Comparison of ENCODE assay signal across 13 cellular contexts in genomic region chr3:49198611-49199230, GRCh38. TPM values are rescaled to one million over a fixed set of nuclear protein-coding genes. Genes with fewer than 3 reads are reported as not detected.
A peak's percentile ranks its signal among the peaks of the same experiment; 100 is the strongest.
DNase-seq lines count a peak whose midpoint lies in the region; ATAC-seq, FAIRE-seq and TF ChIP-seq lines count a peak whose summit lies in the region.
"Had no signal": no experiment of that assay in that cellular context is flagged by ENCODE, and none has a peak within 500 bp of the region (broad histone marks: within the 10 kb centered on the region; RNA-seq: fewer than 3 reads in every experiment).

No MANE protein-coding gene starts in this region.

- TF ChIP-seq POLR2A in HepG2 (IDR thresholded peaks at IDR 0.05; ENCODE audit: insufficient read depth in 1 of 2, low read depth in 2 of 2, low read length in 2 of 2) (no peak), right lobe of liver (IDR thresholded peaks at IDR 0.05) (no peak)

- no peak overlapping the region for H3K4me3 Mint-ChIP-seq in progenitor cell of endocrine pancreas (ENCODE audit: low read depth)
- H3K4me3 Mint-ChIP-seq in activated CD4-positive, alpha-beta memory T cell treated with anti-CD3 and anti-CD28 coated beads for 36 hours: no peak overlapping the region
- H3K4me3 Mint-ChIP-seq: activated naive CD8-positive, alpha-beta T cell had no signal

- no peaks in the 10 kb centered on the region; a peak in 1 of 5 replicates for H3K27me3 ChIP-seq in HepG2 (ENCODE audit: control insufficient read depth in 1 of 2, insufficient read depth in 2 of 2, low read length in 2 of 2)
- H3K27me3 ChIP-seq in right lobe of liver: no peaks in the 10 kb centered on the region

- no peak for DNase-seq in HepG2 (ENCODE audit: low spot score)
- DNase-seq in right lobe of liver: no peak
- DNase-seq in fibroblast of pulmonary artery (ENCODE audit: low read depth): no peak
- no peak for DNase-seq in retinal pigment epithelial cell (ENCODE audit: low read depth)
- DNase-seq in activated CD4-positive, CD25-positive, alpha-beta regulatory T cell treated with anti-CD3 and anti-CD28 coated beads, Interleukin-2, amount 50 U/mL, for 72 hours: no peak
- no peak for DNase-seq in progenitor cell of endocrine pancreas (ENCODE audit: low spot score, unreplicated experiment)
- DNase-seq in activated CD4-positive, alpha-beta memory T cell treated with anti-CD3 and anti-CD28 coated beads for 36 hours: no peak
- no peak for DNase-seq in superior temporal gyrus (ENCODE audit: extremely low spot score)
- DNase-seq: activated CD8-positive, alpha-beta memory T cell treated with anti-CD3 and anti-CD28 coated beads, Interleukin-2, amount 50 U/mL, for 4 hours; foreskin keratinocyte had no signal

- TF ChIP-seq RAD21 in HepG2 (CRISPR knock-in tag; IDR thresholded peaks at IDR 0.05): no peak

- H3K9me3 ChIP-seq in HepG2 (ENCODE audit: low read length) (no peaks in the 10 kb centered on the region), right lobe of liver (no peaks in the 10 kb centered on the region)

- no TSS peak for BruUV-seq in HepG2 (replicated peaks; lab: Mats Ljungman, UMichigan)

- H3K4me1 Mint-ChIP-seq in progenitor cell of endocrine pancreas (ENCODE audit: low read depth): no peaks in the 10 kb centered on the region
- no peaks in the 10 kb centered on the region for H3K4me1 Mint-ChIP-seq in activated CD4-positive, alpha-beta memory T cell treated with anti-CD3 and anti-CD28 coated beads for 36 hours (ENCODE audit: low read depth)

- POLR2A ChIA-PET in HepG2 (lab: Yijun Ruan, JAX): no interaction called here
- POLR2A ChIA-PET in activated CD4-positive, alpha-beta memory T cell treated with anti-CD3 and anti-CD28 coated beads for 36 hours (lab: Charles Lee): interaction anchor here (0.5 kb wide), 1 partner anchor 1747 kb away, joined by 3 read pairs; no protein-coding TSS in a partner anchor

- in situ Hi-C loops in HepG2 (cut with HindIII; ENCODE audit: extremely low pct_ligation_motif_present, low pct_unique_long_range_greater_than_20kb): no loop called here

- H3K4me3 ChIP-seq in HepG2 (replicated peaks in 1 of 3; ENCODE audit: insufficient read depth in 1 of 3, low read depth in 2 of 3, low read length in 3 of 3) (no peak overlapping the region), right lobe of liver (peak overlapping the region in 1 of 3 donors; percentile 36), fibroblast of pulmonary artery (replicated peaks; ENCODE audit: low read depth, low read length) (peak overlapping the region; percentile 28), retinal pigment epithelial cell (ENCODE audit: low read length) (peak overlapping the region; percentile 17)

- ATAC-seq in HepG2 (no peak), right lobe of liver (no peak)

- TF ChIP-seq EP300 in HepG2 (IDR thresholded peaks at IDR 0.05; ENCODE audit: low read depth in 2 of 2, low read length in 2 of 2): no peak
- TF ChIP-seq EP300 in HepG2 (CRISPR knock-in tag; IDR thresholded peaks at IDR 0.05; ENCODE audit: borderline replicate concordance): no peak

- FAIRE-seq in HepG2 (lab: Jason Lieb, UNC): no peak
- FAIRE-seq: HTR-8/SVneo had no signal

- H3K36me3 ChIP-seq in HepG2 (replicated peaks in 1 of 2; ENCODE audit: control insufficient read depth in 1 of 2, insufficient read depth in 2 of 2, low read length in 2 of 2) (no peaks in the 10 kb centered on the region), right lobe of liver (no peaks in the 10 kb centered on the region)

- no peaks in the 10 kb centered on the region for H3K9me3 Mint-ChIP-seq in progenitor cell of endocrine pancreas (ENCODE audit: low read depth)
- H3K9me3 Mint-ChIP-seq in activated CD4-positive, alpha-beta memory T cell treated with anti-CD3 and anti-CD28 coated beads for 36 hours: no peaks in the 10 kb centered on the region

- H3K4me1 ChIP-seq in HepG2 (ENCODE audit: insufficient read depth, low read length) (peaks cover 11% of the 10 kb centered on the region), right lobe of liver (no peaks in the 10 kb centered on the region)
- H3K4me1 ChIP-seq: foreskin keratinocyte had no signal

- intact Hi-C loops in HepG2 (cut with micrococcal nuclease; ENCODE audit: unreplicated experiment) (no loop called here), right lobe of liver (cut with DNase I) (no loop called here)
- intact Hi-C loops in activated CD4-positive, alpha-beta memory T cell treated with anti-CD3 and anti-CD28 coated beads for 36 hours (cut with micrococcal nuclease): no loop called here

- H3K79me2 ChIP-seq in HepG2 (ENCODE audit: insufficient read depth, low read length): no peaks in the 10 kb centered on the region

- H2AFZ ChIP-seq in HepG2 (ENCODE audit: low read length): no peak overlapping the region

- TF ChIP-seq CTCF in HepG2 (CRISPR knock-in tag; IDR thresholded peaks at IDR 0.05) (no peak), right lobe of liver (IDR thresholded peaks at IDR 0.05) (no peak), fibroblast of pulmonary artery (IDR thresholded peaks at IDR 0.05; ENCODE audit: low read length, missing control alignments) (no peak), retinal pigment epithelial cell (conservative IDR thresholded peaks at IDR 0.05; ENCODE audit: low read depth, low read length) (no peak), progenitor cell of endocrine pancreas (IDR thresholded peaks at IDR 0.05; ENCODE audit: unreplicated experiment) (no peak)

- 76% methylated on average over 24 of the region's 24 CpGs for WGBS in HepG2 (ENCODE audit: low lambda C conversion rate)
- 90% methylated on average over 7 of the region's 24 CpGs for WGBS in right lobe of liver (ENCODE audit: insufficient coverage, low coverage, low lambda C conversion rate, missing lambda C conversion rate)

- H3K27ac ChIP-seq in HepG2 (ENCODE audit: extremely low read length, insufficient read depth, low read length): no peak overlapping the region
- H3K27ac ChIP-seq in right lobe of liver: no peak overlapping the region
- H3K27ac ChIP-seq: foreskin keratinocyte, VCaP had no signal

- H3K27me3 Mint-ChIP-seq in progenitor cell of endocrine pancreas: peaks cover 19% of the 10 kb centered on the region
- peaks cover 4% of the 10 kb centered on the region for H3K27me3 Mint-ChIP-seq in activated CD4-positive, alpha-beta memory T cell treated with anti-CD3 and anti-CD28 coated beads for 36 hours

- no peaks in the 10 kb centered on the region for H4K20me1 ChIP-seq in HepG2 (ENCODE audit: insufficient read depth, low read length)

- no peak overlapping the region for H3K9ac ChIP-seq in HepG2 (ENCODE audit: insufficient read depth, low read depth, low read length)

- no peak overlapping the region for H3K27ac Mint-ChIP-seq in progenitor cell of endocrine pancreas
- H3K27ac Mint-ChIP-seq in activated CD4-positive, alpha-beta memory T cell treated with anti-CD3 and anti-CD28 coated beads for 36 hours: no peak overlapping the region
- H3K27ac Mint-ChIP-seq: activated naive CD8-positive, alpha-beta T cell had no signal

- CTCF ChIA-PET in HepG2 (lab: Yijun Ruan, JAX; ENCODE audit: low intra/inter-chr PET ratio, low total read pairs): no interaction called here
- CTCF ChIA-PET in activated CD4-positive, alpha-beta memory T cell treated with anti-CD3 and anti-CD28 coated beads for 36 hours (lab: Charles Lee): no interaction called here

- H3K36me3 Mint-ChIP-seq in progenitor cell of endocrine pancreas (ENCODE audit: insufficient read depth): no peaks in the 10 kb centered on the region
- H3K36me3 Mint-ChIP-seq in activated CD4-positive, alpha-beta memory T cell treated with anti-CD3 and anti-CD28 coated beads for 36 hours: no peaks in the 10 kb centered on the region
- H3K36me3 Mint-ChIP-seq: activated naive CD8-positive, alpha-beta T cell had no signal

- H3K4me2 ChIP-seq in HepG2 (ENCODE audit: low read depth, low read length): peak overlapping the region; percentile 20; the same call in 1 of the 2 replicates

RNA-seq across cellular contexts. Expression of gene KLHDC8B, which starts 27.3 kb away (rescaled TPM):
- 17.2 and 17.7 TPM in 2 replicates for total RNA-seq in HepG2 (2016; rRNA removed; fragmentation: Illumina TruSeq; extraction: Trizol)
- total RNA-seq in HepG2 (2016; cell fraction: cytosol; rRNA removed; fragmentation: Illumina TruSeq; extraction: Trizol; ENCODE audit: low read depth): 5.3 and 6.0 TPM in 2 replicates
- total RNA-seq in HepG2 (2016; cell fraction: insoluble cytoplasmic fraction; rRNA removed; fragmentation: Illumina TruSeq; extraction: Trizol): 18.2 and 18.3 TPM in 2 replicates
- 12.5 and 13.9 TPM in 2 replicates for total RNA-seq in HepG2 (2016; cell fraction: membrane; rRNA removed; fragmentation: Illumina TruSeq; extraction: Trizol)
- total RNA-seq in HepG2 (2016; cell fraction: nucleus; rRNA removed; fragmentation: Illumina TruSeq; extraction: Trizol): 9.8 and 11.3 TPM in 2 replicates
- 17.8 and 25.3 TPM in 2 replicates for polyA plus RNA-seq in HepG2 (2011; rRNA removed)
- 22.1 and 25.8 TPM in 2 replicates for polyA plus RNA-seq in HepG2 (2011; cell fraction: cytosol; rRNA removed)
- 23.7 and 30.7 TPM in 2 replicates for polyA plus RNA-seq in HepG2 (2011; cell fraction: nucleus; rRNA removed)
- 10.3 and 15.5 TPM in 2 replicates for polyA plus RNA-seq in HepG2 (2012)
- 3.5 and 4.4 TPM in 2 replicates for polyA plus RNA-seq in HepG2 (2016; cell fraction: cytosol; fragmentation: Illumina TruSeq; extraction: Trizol; ENCODE audit: low read depth)
- polyA plus RNA-seq in HepG2 (2016; cell fraction: insoluble cytoplasmic fraction; fragmentation: Illumina TruSeq; extraction: Trizol; ENCODE audit: low read depth): 15.1 and 17.0 TPM in 2 replicates
- polyA plus RNA-seq in HepG2 (2016; cell fraction: membrane; fragmentation: Illumina TruSeq; extraction: Trizol; ENCODE audit: low read depth): 8.7 and 9.4 TPM in 2 replicates
- polyA plus RNA-seq in HepG2 (2016; cell fraction: nucleus; fragmentation: Illumina TruSeq; extraction: Trizol; ENCODE audit: insufficient read depth, low read depth): 19.1 and 19.7 TPM in 2 replicates
- polyA minus RNA-seq in HepG2 (2011; rRNA and poly(A)+ RNA removed; ENCODE audit: low replicate concordance): 1.0 and 28.1 TPM in 2 replicates
- 8.4 and 13.7 TPM in 2 replicates for polyA minus RNA-seq in HepG2 (2011; cell fraction: cytosol; rRNA and poly(A)+ RNA removed)
- 9.1 and 15.0 TPM in 2 replicates for polyA minus RNA-seq in HepG2 (2011; cell fraction: nucleus; rRNA and poly(A)+ RNA removed)
- 10 to 100 TPM; 10.4 to 15.2 (median 11.5) TPM for total RNA-seq in right lobe of liver
- 38.7 and 41.4 TPM in 2 replicates for total RNA-seq in progenitor cell of endocrine pancreas
- 1 to 10 TPM; 1.8 to 2.9 TPM for total RNA-seq in activated CD4-positive, alpha-beta memory T cell treated with anti-CD3 and anti-CD28 coated beads for 36 hours

RNA-seq across cellular contexts. Expression of gene CCDC71, which starts 32.6 kb away (rescaled TPM):
- total RNA-seq in HepG2 (2016; rRNA removed; fragmentation: Illumina TruSeq; extraction: Trizol) (13.3 and 14.3 TPM in 2 replicates), right lobe of liver (10 to 100 TPM in 2 of 6 experiments, 1 to 10 TPM in 4; 8.0 to 18.9 (median 8.6) TPM), progenitor cell of endocrine pancreas (28.6 and 29.8 TPM in 2 replicates)
- total RNA-seq in HepG2 (2016; cell fraction: cytosol; rRNA removed; fragmentation: Illumina TruSeq; extraction: Trizol; ENCODE audit: low read depth): 4.1 and 4.7 TPM in 2 replicates
- total RNA-seq in HepG2 (2016; cell fraction: insoluble cytoplasmic fraction; rRNA removed; fragmentation: Illumina TruSeq; extraction: Trizol): 12.6 and 13.9 TPM in 2 replicates
- 10.5 and 10.7 TPM in 2 replicates for total RNA-seq in HepG2 (2016; cell fraction: membrane; rRNA removed; fragmentation: Illumina TruSeq; extraction: Trizol)
- 9.0 and 9.1 TPM in 2 replicates for total RNA-seq in HepG2 (2016; cell fraction: nucleus; rRNA removed; fragmentation: Illumina TruSeq; extraction: Trizol)
- 9.7 and 14.9 TPM in 2 replicates for polyA plus RNA-seq in HepG2 (2011; rRNA removed)
- 11.8 and 15.0 TPM in 2 replicates for polyA plus RNA-seq in HepG2 (2011; cell fraction: cytosol; rRNA removed)
- 12.1 and 12.2 TPM in 2 replicates for polyA plus RNA-seq in HepG2 (2011; cell fraction: nucleus; rRNA removed)
- 6.4 and 7.7 TPM in 2 replicates for polyA plus RNA-seq in HepG2 (2012)
- 2.1 and 3.0 TPM in 2 replicates for polyA plus RNA-seq in HepG2 (2016; cell fraction: cytosol; fragmentation: Illumina TruSeq; extraction: Trizol; ENCODE audit: low read depth)
- polyA plus RNA-seq in HepG2 (2016; cell fraction: insoluble cytoplasmic fraction; fragmentation: Illumina TruSeq; extraction: Trizol; ENCODE audit: low read depth): 15.2 TPM in 2 replicates
- polyA plus RNA-seq in HepG2 (2016; cell fraction: membrane; fragmentation: Illumina TruSeq; extraction: Trizol; ENCODE audit: low read depth): 5.5 and 5.6 TPM in 2 replicates
- 9.9 and 12.2 TPM in 2 replicates for polyA plus RNA-seq in HepG2 (2016; cell fraction: nucleus; fragmentation: Illumina TruSeq; extraction: Trizol; ENCODE audit: insufficient read depth, low read depth)
- polyA minus RNA-seq in HepG2 (2011; rRNA and poly(A)+ RNA removed; ENCODE audit: low replicate concordance): 56.3 and 64.8 TPM in 2 replicates
- polyA minus RNA-seq in HepG2 (2011; cell fraction: cytosol; rRNA and poly(A)+ RNA removed): 9.1 and 9.9 TPM in 2 replicates
- polyA minus RNA-seq in HepG2 (2011; cell fraction: nucleus; rRNA and poly(A)+ RNA removed): 24.2 and 24.7 TPM in 2 replicates
- 10 to 100 TPM; 18.8 to 19.7 TPM for total RNA-seq in activated CD4-positive, alpha-beta memory T cell treated with anti-CD3 and anti-CD28 coated beads for 36 hours

Comparison
In these comparisons a context has a peak if more than half of its experiments do, and no peak if none do; other contexts are left out.
1. H3K4me3 ChIP-seq: peak in fibroblast of pulmonary artery (single experiment) and retinal pigment epithelial cell (single experiment); none in HepG2 (0 of 3).